ENCODE assay signal across 9 cellular contexts in the genomic region with DNA sequence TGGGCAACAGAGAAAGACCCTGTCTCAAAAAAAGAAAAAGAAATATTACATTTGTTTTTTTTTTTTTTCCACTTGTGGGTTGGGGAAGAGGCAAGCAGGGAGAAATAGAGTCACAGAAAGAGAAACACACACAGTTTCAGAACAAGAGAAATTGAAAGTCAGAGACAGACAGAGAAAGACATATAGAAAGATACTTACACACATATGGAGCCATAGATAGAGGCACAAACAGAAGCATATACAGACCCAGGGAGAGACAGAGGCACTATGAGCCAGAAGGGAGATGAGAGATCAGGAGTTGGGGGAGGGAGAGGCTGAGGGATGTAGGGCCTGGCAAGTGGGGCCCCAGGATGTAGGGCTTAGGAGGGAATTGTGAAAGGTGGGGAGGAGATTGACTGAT. TPM values are rescaled to one million over a fixed set of nuclear protein-coding genes. Genes with fewer than 3 reads are reported as not detected.
"Had no signal": no experiment of that assay in that cellular context is flagged by ENCODE, and none has a peak within 500 bp of the region (broad histone marks: within the 10 kb centered on the region; RNA-seq: fewer than 3 reads in every experiment).

No MANE protein-coding gene starts in this region.

- H3K27ac ChIP-seq: GM23248 had no signal

- H2AFZ ChIP-seq: GM23248 had no signal

- H3K4me3 ChIP-seq: GM23248, K562 had no signal

- ATAC-seq: K562 had no signal

- FAIRE-seq: HTR-8/SVneo, K562 had no signal

- H3K9ac ChIP-seq: GM23248 had no signal

- DNase-seq: GM23248, GOT3, H7, HCEC 1CT, IMR-90 had no signal

RNA-seq across cellular contexts. Expression of a gene that starts 55.2 kb away (rescaled TPM):
- total RNA-seq: GM23248, H4, H7, HT-29, IMR-90, K562 had no signal
